In the genomic region with DNA sequence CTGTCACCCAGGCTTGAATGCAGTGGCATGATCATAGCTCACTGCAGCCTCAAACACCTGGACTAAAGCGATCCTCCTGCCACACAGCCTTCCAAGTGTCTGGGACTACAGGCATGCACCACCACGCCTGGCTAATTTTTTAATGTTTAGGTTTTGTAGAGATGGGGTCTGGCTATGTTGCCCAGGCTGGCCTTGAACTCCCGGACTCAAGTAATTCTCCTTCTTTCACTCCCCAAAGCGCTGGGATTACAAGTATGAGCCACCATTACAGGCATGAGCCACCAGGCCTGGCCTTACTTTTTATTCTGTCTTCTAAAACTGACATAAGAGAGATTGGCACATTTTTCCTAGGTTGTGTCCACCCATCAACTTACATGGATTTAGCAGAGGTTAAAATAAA, we compare ENCODE assay signal across 16 cellular contexts. TPM values are rescaled to one million over a fixed set of nuclear protein-coding genes. Genes with fewer than 3 reads are reported as not detected.
DNase-seq lines count a peak whose midpoint lies in the region; ATAC-seq and TF ChIP-seq lines count a peak whose summit lies in the region.
"Had no signal": no experiment of that assay in that cellular context is flagged by ENCODE, and none has a peak within 500 bp of the region (broad histone marks: within the 10 kb centered on the region; RNA-seq: fewer than 3 reads in every experiment).

No MANE protein-coding gene starts in this region.

- peaks cover 0 to 16% (median 0%) of the 10 kb centered on the region in 9 donors for H3K36me3 ChIP-seq in heart right ventricle
- H3K36me3 ChIP-seq in esophagus squamous epithelium = peaks cover 0 to 7% (median 0%) of the 10 kb centered on the region in 3 donors
- peaks cover 0 to 5% of the 10 kb centered on the region in 2 donors for H3K36me3 ChIP-seq in gastrocnemius medialis
- no peaks in the 10 kb centered on the region for H3K36me3 ChIP-seq in vagina
- H3K36me3 ChIP-seq: BLaER1 treated with 17β-estradiol and CSF1 and Interleukin-3, amounts not matched to agents 10 nM and 100 nM; Peyer's patch had no signal

- peaks cover 0 to 11% (median 0%) of the 10 kb centered on the region in 7 donors for H3K27me3 ChIP-seq in heart right ventricle
- H3K27me3 ChIP-seq in esophagus squamous epithelium = no peaks in the 10 kb centered on the region
- H3K27me3 ChIP-seq in gastrocnemius medialis = no peaks in the 10 kb centered on the region
- no peaks in the 10 kb centered on the region for H3K27me3 ChIP-seq in vagina
- H3K27me3 ChIP-seq: BLaER1 treated with 17β-estradiol and CSF1 and Interleukin-3, amounts not matched to agents 10 nM and 100 nM; Peyer's patch had no signal

- H3K4me1 ChIP-seq in heart right ventricle (peaks cover 0 to 43% (median 11%) of the 10 kb centered on the region in 9 donors), esophagus squamous epithelium (peaks cover 4 to 45% (median 13%) of the 10 kb centered on the region in 3 donors), gastrocnemius medialis (peaks cover 50 to 51% of the 10 kb centered on the region in 2 donors), vagina (peaks cover 12% of the 10 kb centered on the region)
- H3K4me1 ChIP-seq: BLaER1 treated with 17β-estradiol and CSF1 and Interleukin-3, amounts not matched to agents 10 nM and 100 nM; Peyer's patch had no signal

- H3K27ac ChIP-seq in heart right ventricle (peak overlapping the region in 6 of 10 donors; percentile 54 to 74 (median 60)), esophagus squamous epithelium (peak overlapping the region; percentile 90 to 95 (median 94)), gastrocnemius medialis (peak overlapping the region; percentile 91 to 98 (median 95)), vagina (peak overlapping the region; percentile 67)
- H3K27ac ChIP-seq: BLaER1 treated with 17β-estradiol and CSF1 and Interleukin-3, amounts not matched to agents 10 nM and 100 nM had no signal

- in situ Hi-C loops in gastrocnemius medialis (cut with MboI; ENCODE audit: low sequenced_read_pairs in 4 of 4) = no loop called here

- DNase-seq in heart right ventricle = no peak
- no peak for DNase-seq in left cardiac atrium
- DNase-seq in esophagus squamous epithelium (lab: John Stamatoyannopoulos, UW) = no peak
- DNase-seq in gastrocnemius medialis = peak in 1 of 2 donors; percentile 8
- no peak for DNase-seq in vagina (ENCODE audit: extremely low spot score in 2 of 2)
- DNase-seq in EL = no peak
- DNase-seq: DMS 273 treated with DMSO at 0.1 percent for 48 hours, MM.1S, NCI-H1105, NCI-H2029, NCI-H510A, Peyer's patch, SHP77 treated with DMSO at 0.1 percent for 48 hours had no signal

- intact Hi-C loops in heart right ventricle (cut with DNase I) (no loop called here), left cardiac atrium (cut with DNase I) (no loop called here), esophagus squamous epithelium (cut with DNase I) (no loop called here), gastrocnemius medialis (cut with DNase I; ENCODE audit: low total_unique reads) (no loop called here), vagina (cut with DNase I) (no loop called here)

- no peak for TF ChIP-seq CTCF in heart right ventricle (IDR thresholded peaks at IDR 0.05)
- no peak for TF ChIP-seq CTCF in esophagus squamous epithelium (IDR thresholded peaks at IDR 0.05)
- TF ChIP-seq CTCF in gastrocnemius medialis (IDR thresholded peaks at IDR 0.05 in 4 of 5, conservative IDR thresholded peaks at IDR 0.05 in 1 of 5) = no peak
- TF ChIP-seq CTCF in vagina (IDR thresholded peaks at IDR 0.05) = no peak

- H3K4me3 ChIP-seq in heart right ventricle (no peak overlapping the region), esophagus squamous epithelium (peak overlapping the region in 2 of 4 donors; percentile 50 to 52), gastrocnemius medialis (peak overlapping the region in 2 of 4 donors; percentile 15 to 44), vagina (no peak overlapping the region)
- H3K4me3 ChIP-seq: BLaER1 treated with 17β-estradiol and CSF1 and Interleukin-3, amounts not matched to agents 10 nM and 100 nM; Peyer's patch had no signal

- ATAC-seq in heart right ventricle = no peak
- no peak for ATAC-seq in left cardiac atrium
- ATAC-seq in gastrocnemius medialis = no peak
- ATAC-seq in GM21447 (IDR thresholded peaks at IDR 0.05; ENCODE audit: unreplicated experiment) = no peak
- no peak for ATAC-seq in GM18505 (IDR thresholded peaks at IDR 0.05; ENCODE audit: unreplicated experiment)

- TF ChIP-seq POLR2A in esophagus squamous epithelium (IDR thresholded peaks at IDR 0.05) = no peak
- no peak for TF ChIP-seq POLR2A in gastrocnemius medialis (IDR thresholded peaks at IDR 0.05)
- no peak for TF ChIP-seq POLR2A in vagina (IDR thresholded peaks at IDR 0.05)
- TF ChIP-seq POLR2A in GM18505 (IDR thresholded peaks at IDR 0.05; ENCODE audit: borderline replicate concordance, extremely low read depth, insufficient read depth, insufficient read length) = no peak

- WGBS in heart right ventricle, 2 donors = 83 to 97% methylated on average over 4 of the region's 4 CpGs
- WGBS in esophagus squamous epithelium, 2 donors = 55 to 83% methylated on average over 3 to 4 of the region's 4 CpGs

- H3K9me3 ChIP-seq in heart right ventricle (no peaks in the 10 kb centered on the region), esophagus squamous epithelium (no peaks in the 10 kb centered on the region), gastrocnemius medialis (no peaks in the 10 kb centered on the region), vagina (no peaks in the 10 kb centered on the region)
- H3K9me3 ChIP-seq: BLaER1 treated with 17β-estradiol and CSF1 and Interleukin-3, amounts not matched to agents 10 nM and 100 nM; Peyer's patch had no signal

RNA-seq across cellular contexts. Expression of a gene that starts 33.3 kb away (rescaled TPM):
- total RNA-seq in heart right ventricle (100 to 1,000 TPM; 266 to 451 (median 378) TPM), left cardiac atrium (100 to 1,000 TPM; 210 to 237 TPM), esophagus squamous epithelium (100 to 1,000 TPM in 1 of 4 donors, 10 to 100 TPM in 3; 46.5 to 106 (median 71.6) TPM), gastrocnemius medialis (100 to 1,000 TPM; 105 to 334 (median 235) TPM), vagina (76.4 TPM)
- 100 to 1,000 TPM in 1 of 2 donors, 10 to 100 TPM in 1; 68.1 to 314 TPM for polyA plus RNA-seq in heart right ventricle

RNA-seq across cellular contexts. Expression of a gene that starts 47.3 kb away (rescaled TPM):
- 10 to 100 TPM; 18.2 to 35.4 (median 24.4) TPM for total RNA-seq in heart right ventricle
- 10 to 100 TPM; 25.8 to 58.5 TPM for polyA plus RNA-seq in heart right ventricle
- 10 to 100 TPM; 31.4 to 35.8 TPM for total RNA-seq in left cardiac atrium
- 10 to 100 TPM; 37.0 to 83.2 (median 41.5) TPM for total RNA-seq in esophagus squamous epithelium
- 10 to 100 TPM; 20.1 to 37.7 (median 26.9) TPM for total RNA-seq in gastrocnemius medialis
- 80.8 TPM for total RNA-seq in vagina
